In genomic region chr12:53591301-53592206, GRCh38 we compare ENCODE assay signal across 10 cellular contexts. TPM values are rescaled to one million over a fixed set of nuclear protein-coding genes. Genes with fewer than 3 reads are reported as not detected.
DNase-seq lines count a peak whose midpoint lies in the region; ATAC-seq, FAIRE-seq and TF ChIP-seq lines count a peak whose summit lies in the region.
"Had no signal": no experiment of that assay in that cellular context is flagged by ENCODE, and none has a peak within 500 bp of the region (broad histone marks: within the 10 kb centered on the region; RNA-seq: fewer than 3 reads in every experiment).

No MANE protein-coding gene starts in this region.

- FAIRE-seq in D721Med (lab: Jason Lieb, UNC) = no peak

- H3K4me1 Mint-ChIP-seq in activated T-helper 1 cell treated with anti-CD3 and anti-CD28 coated beads, Interleukin-12 subunit alpha, Interleukin-12 subunit beta, Interleukin-2, Interleukin-4 antibody, amounts not matched to agents 30 ng/mL and 10 ng/mL and 1 ng/mL, durations not matched to agents 14 hours and 24 hours and 36 hours (ENCODE audit: low read depth) = peaks cover 13% of the 10 kb centered on the region

- H3K9me3 Mint-ChIP-seq in activated T-helper 1 cell treated with anti-CD3 and anti-CD28 coated beads, Interleukin-12 subunit alpha, Interleukin-12 subunit beta, Interleukin-2, Interleukin-4 antibody, amounts not matched to agents 30 ng/mL and 10 ng/mL and 1 ng/mL, durations not matched to agents 14 hours and 24 hours and 36 hours = no peaks in the 10 kb centered on the region
- H3K9me3 Mint-ChIP-seq: natural killer cell treated with Interleukin-12 subunit alpha and Interleukin-12 subunit beta and Interleukin-15 and Interleukin-18, amount 100 ng/mL, for 72 hours had no signal

- ATAC-seq in psoas muscle = peak in 3 of 4 donors; percentile 55 to 82 (median 71)
- no peak for ATAC-seq in HG03196 (IDR thresholded peaks at IDR 0.05; ENCODE audit: unreplicated experiment)
- ATAC-seq: natural killer cell treated with Interleukin-12 subunit alpha and Interleukin-12 subunit beta and Interleukin-15 and Interleukin-18, amount 100 ng/mL, for 72 hours had no signal

- DNase-seq in HAP-1 (ENCODE audit: low spot score in 2 of 2) (peak; percentile 27 to 36), amygdala (lab: John Stamatoyannopoulos, UW) (peak in 34 of 56 donors; percentile 4 to 77 (median 40)), left ventricle myocardium inferior (no peak), psoas muscle (no peak), posterior vena cava (ENCODE audit: low spot score) (no peak), D721Med (ENCODE audit: insufficient read length, low spot score) (no peak)
- no peak for DNase-seq in activated T-helper 1 cell treated with anti-CD3 and anti-CD28 coated beads, Interleukin-12 subunit alpha, Interleukin-12 subunit beta, Interleukin-2, Interleukin-4 antibody, amounts not matched to agents 30 ng/mL and 10 ng/mL and 1 ng/mL, durations not matched to agents 14 hours and 24 hours and 36 hours (ENCODE audit: low spot score)
- DNase-seq: Caco-2 had no signal

- no peaks in the 10 kb centered on the region for H3K27me3 Mint-ChIP-seq in activated T-helper 1 cell treated with anti-CD3 and anti-CD28 coated beads, Interleukin-12 subunit alpha, Interleukin-12 subunit beta, Interleukin-2, Interleukin-4 antibody, amounts not matched to agents 30 ng/mL and 10 ng/mL and 1 ng/mL, durations not matched to agents 14 hours and 24 hours and 36 hours (ENCODE audit: insufficient read depth)
- H3K27me3 Mint-ChIP-seq: natural killer cell treated with Interleukin-12 subunit alpha and Interleukin-12 subunit beta and Interleukin-15 and Interleukin-18, amount 100 ng/mL, for 72 hours had no signal

- H3K27ac ChIP-seq in left ventricle myocardium inferior (replicated peaks) (peak overlapping the region; percentile 84), psoas muscle (peak overlapping the region; percentile 3)

- in situ Hi-C loops in HAP-1 (cut with MboI; ENCODE audit: low sequenced_read_pairs) = no loop called here

- peaks cover 16% of the 10 kb centered on the region for H3K4me1 ChIP-seq in HAP-1
- peaks cover 86% of the 10 kb centered on the region for H3K4me1 ChIP-seq in left ventricle myocardium inferior
- peaks cover 33% of the 10 kb centered on the region for H3K4me1 ChIP-seq in psoas muscle

- H3K4me3 ChIP-seq in HAP-1 (no peak overlapping the region), left ventricle myocardium inferior (peak overlapping the region; percentile 46), psoas muscle (no peak overlapping the region)

- intact Hi-C loops in left ventricle myocardium inferior (cut with micrococcal nuclease) = no loop called here
- intact Hi-C loops in psoas muscle (cut with DNase I) = no loop called here
- intact Hi-C loops in posterior vena cava (cut with DNase I) = no loop called here
- intact Hi-C loops in activated T-helper 1 cell treated with anti-CD3 and anti-CD28 coated beads, Interleukin-12 subunit alpha, Interleukin-12 subunit beta, Interleukin-2, Interleukin-4 antibody, amounts not matched to agents 30 ng/mL and 10 ng/mL and 1 ng/mL, durations not matched to agents 14 hours and 24 hours and 36 hours (cut with micrococcal nuclease) = no loop called here

- no peaks in the 10 kb centered on the region for H3K36me3 Mint-ChIP-seq in activated T-helper 1 cell treated with anti-CD3 and anti-CD28 coated beads, Interleukin-12 subunit alpha, Interleukin-12 subunit beta, Interleukin-2, Interleukin-4 antibody, amounts not matched to agents 30 ng/mL and 10 ng/mL and 1 ng/mL, durations not matched to agents 14 hours and 24 hours and 36 hours (ENCODE audit: low read depth)
- H3K36me3 Mint-ChIP-seq: natural killer cell treated with Interleukin-12 subunit alpha and Interleukin-12 subunit beta and Interleukin-15 and Interleukin-18, amount 100 ng/mL, for 72 hours had no signal

- no peaks in the 10 kb centered on the region for H3K36me3 ChIP-seq in HAP-1 (replicated peaks)
- H3K36me3 ChIP-seq in left ventricle myocardium inferior = no peaks in the 10 kb centered on the region
- H3K36me3 ChIP-seq in psoas muscle (ENCODE audit: insufficient read depth in 1 of 2, low read depth in 1 of 2) = no peaks in the 10 kb centered on the region

- no peaks in the 10 kb centered on the region for H3K27me3 ChIP-seq in HAP-1 (ENCODE audit: low read depth)
- H3K27me3 ChIP-seq in left ventricle myocardium inferior (ENCODE audit: low read depth) = no peaks in the 10 kb centered on the region
- H3K27me3 ChIP-seq in psoas muscle (ENCODE audit: insufficient read depth in 3 of 3, low read length in 2 of 3) = no peaks in the 10 kb centered on the region

- H3K9me3 ChIP-seq in HAP-1 (no peaks in the 10 kb centered on the region), left ventricle myocardium inferior (replicated peaks) (no peaks in the 10 kb centered on the region), psoas muscle (no peaks in the 10 kb centered on the region)
- H3K9me3 ChIP-seq: Caco-2 had no signal

- H3K27ac Mint-ChIP-seq in activated T-helper 1 cell treated with anti-CD3 and anti-CD28 coated beads, Interleukin-12 subunit alpha, Interleukin-12 subunit beta, Interleukin-2, Interleukin-4 antibody, amounts not matched to agents 30 ng/mL and 10 ng/mL and 1 ng/mL, durations not matched to agents 14 hours and 24 hours and 36 hours = no peak overlapping the region
- H3K27ac Mint-ChIP-seq: natural killer cell treated with Interleukin-12 subunit alpha and Interleukin-12 subunit beta and Interleukin-15 and Interleukin-18, amount 100 ng/mL, for 72 hours had no signal

- H3K4me3 Mint-ChIP-seq in activated T-helper 1 cell treated with anti-CD3 and anti-CD28 coated beads, Interleukin-12 subunit alpha, Interleukin-12 subunit beta, Interleukin-2, Interleukin-4 antibody, amounts not matched to agents 30 ng/mL and 10 ng/mL and 1 ng/mL, durations not matched to agents 14 hours and 24 hours and 36 hours = no peak overlapping the region
- H3K4me3 Mint-ChIP-seq: natural killer cell treated with Interleukin-12 subunit alpha and Interleukin-12 subunit beta and Interleukin-15 and Interleukin-18, amount 100 ng/mL, for 72 hours had no signal

- TF ChIP-seq CTCF in left ventricle myocardium inferior (IDR thresholded peaks at IDR 0.05; ENCODE audit: borderline replicate concordance) (no peak), psoas muscle (IDR thresholded peaks at IDR 0.05) (no peak), D721Med (IDR thresholded peaks at IDR 0.05; ENCODE audit: insufficient read depth, missing control alignments) (no peak)

- WGBS in psoas muscle, 3 donors = 12 to 22% (median 12%) methylated on average over 6 of the region's 6 CpGs

RNA-seq across cellular contexts. Expression of gene ATF7, which starts 34.6 kb away (rescaled TPM):
- total RNA-seq in left ventricle myocardium inferior (29.8 TPM), psoas muscle (10 to 100 TPM; 25.4 to 32.3 (median 31.5) TPM), posterior vena cava (10 to 100 TPM; 58.1 to 61.2 TPM)
- 10 to 100 TPM; 15.7 to 21.8 (median 18.0) TPM for polyA plus RNA-seq in psoas muscle
- total RNA-seq in activated T-helper 1 cell treated with anti-CD3 and anti-CD28 coated beads, Interleukin-12 subunit alpha, Interleukin-12 subunit beta, Interleukin-2, Interleukin-4 antibody, amounts not matched to agents 30 ng/mL and 10 ng/mL and 1 ng/mL, durations not matched to agents 14 hours and 24 hours and 36 hours = 21.5 and 25.9 TPM in 2 replicates

Comparison
In these comparisons a context has a peak if more than half of its experiments do, and no peak if none do; other contexts are left out.
1. DNase-seq: peak in HAP-1 (2 of 2) and amygdala (34 of 56); none in left ventricle myocardium inferior (single experiment), psoas muscle (0 of 2), posterior vena cava (single experiment), activated T-helper 1 cell treated with anti-CD3 and anti-CD28 coated beads, Interleukin-12 subunit alpha, Interleukin-12 subunit beta, Interleukin-2, Interleukin-4 antibody, amounts not matched to agents 30 ng/mL and 10 ng/mL and 1 ng/mL, durations not matched to agents 14 hours and 24 hours and 36 hours (single experiment) and D721Med (single experiment).